Comparison of ENCODE assay signal across 19 cellular contexts in genomic region chr10:109250144-109250543, GRCh38.
"Had no signal": no experiment of that assay in that cellular context is flagged by ENCODE, and none has a peak within 500 bp of the region (broad histone marks: within the 10 kb centered on the region; RNA-seq: fewer than 3 reads in every experiment).

No MANE protein-coding gene starts in this region.

- H3K9me3 ChIP-seq: esophagus muscularis mucosa, gastroesophageal sphincter, heart left ventricle, left lung, lower lobe of right lung had no signal

- ATAC-seq: foreskin keratinocyte, gastroesophageal sphincter, heart left ventricle, left lung, left ventricle myocardium superior, lower lobe of right lung had no signal

- H3K4me1 ChIP-seq: esophagus muscularis mucosa, foreskin keratinocyte, gastroesophageal sphincter, heart left ventricle, left lung, lower lobe of right lung had no signal

- H3K36me3 ChIP-seq: esophagus muscularis mucosa, gastroesophageal sphincter, heart left ventricle, left lung, lower lobe of right lung had no signal

- DNase-seq: dermis blood vessel endothelial cell; dorsolateral prefrontal cortex; effector CD4-positive, alpha-beta T cell; effector memory CD4-positive, alpha-beta T cell; foreskin keratinocyte; heart left ventricle; hypothalamus; immature natural killer cell; islet precursor cell; kidney; kidney glomerular epithelial cell; left lung; left ventricle myocardium superior; lower lobe of right lung; mesenchymal stem cell had no signal

- H3K4me3 ChIP-seq: coronary artery, dorsolateral prefrontal cortex, esophagus muscularis mucosa, gastroesophageal sphincter, heart left ventricle, hepatocyte, left lung, lower lobe of right lung had no signal
